In genomic region chr5:36301858-36302603, GRCh38 we compare ENCODE assay signal across 8 cellular contexts. TPM values are rescaled to one million over a fixed set of nuclear protein-coding genes. Genes with fewer than 3 reads are reported as not detected.
DNase-seq lines count a peak whose midpoint lies in the region; ATAC-seq, FAIRE-seq and TF ChIP-seq lines count a peak whose summit lies in the region.

Gene RANBP3L (minus strand): TSS chr5:36301902. CDS start chr5:36301416, 486 bp downstream.

- peak; percentile 46 for ATAC-seq in CD8-positive, alpha-beta T cell
- peak; percentile 45 for ATAC-seq in HG03565 (IDR thresholded peaks at IDR 0.05; ENCODE audit: unreplicated experiment)
- peak; percentile 71 to 83 (median 72) for ATAC-seq in right lobe of liver

- no peak within 1 kb of the TSS for H3K4me3 ChIP-seq in CD8-positive, alpha-beta T cell (ENCODE audit: low read depth, low read length)
- H3K4me3 ChIP-seq in right lobe of liver, result peak within 1 kb of the TSS; percentile 12 to 36 (median 31)
- peak within 1 kb of the TSS; percentile 53 to 57 for H3K4me3 ChIP-seq in tibial artery

- CTCF ChIA-PET in CD8-positive, alpha-beta T cell (lab: Charles Lee), result no interaction called here

- TF ChIP-seq POLR2A in right lobe of liver (IDR thresholded peaks at IDR 0.05) (no peak), GM12891 (IDR thresholded peaks at IDR 0.05; ENCODE audit: low read depth, low read length) (no peak)

- no peaks in the 10 kb centered on the region for H3K9me3 Mint-ChIP-seq in CD8-positive, alpha-beta T cell
- H3K9me3 Mint-ChIP-seq in brain, result peaks cover 0 to 3% (median 0%) of the 10 kb centered on the region in 5 experiments

- no peak for FAIRE-seq in GM12891 (lab: Jason Lieb, UNC)

- no peaks in the 10 kb centered on the region for H3K9me3 ChIP-seq in CD8-positive, alpha-beta T cell (ENCODE audit: low read length)
- H3K9me3 ChIP-seq in right lobe of liver (no peaks in the 10 kb centered on the region), tibial artery (no peaks in the 10 kb centered on the region)

- no peak within 1 kb of the TSS for H3K4me3 Mint-ChIP-seq in CD8-positive, alpha-beta T cell
- peak within 1 kb of the TSS; percentile 19 to 84 (median 73) for H3K4me3 Mint-ChIP-seq in brain

- WGBS in right lobe of liver (ENCODE audit: insufficient coverage, low coverage, low lambda C conversion rate, missing lambda C conversion rate), result 14% methylated on average over 5 of the region's 5 CpGs

- no peak for DNase-seq in CD8-positive, alpha-beta T cell
- peak in 2 of 3 donors; percentile 56 to 57 for DNase-seq in right lobe of liver
- DNase-seq in tibial artery, result no peak
- no peak for DNase-seq in cerebellum (ENCODE audit: low spot score)
- DNase-seq in GM12891 (ENCODE audit: insufficient read length, low spot score), result no peak
- DNase-seq in COLO668 (lab: John Stamatoyannopoulos, UW; ENCODE audit: unreplicated experiment), result no peak

- peaks cover 14% of the 10 kb centered on the region for H3K27me3 Mint-ChIP-seq in CD8-positive, alpha-beta T cell (ENCODE audit: low read depth)
- H3K27me3 Mint-ChIP-seq in brain, result peaks cover 6% of the 10 kb centered on the region

- H3K4me1 ChIP-seq in CD8-positive, alpha-beta T cell (ENCODE audit: insufficient read depth, low read length), result no peaks in the 10 kb centered on the region
- H3K4me1 ChIP-seq in right lobe of liver (peaks cover 0 to 47% (median 6%) of the 10 kb centered on the region in 4 donors), tibial artery (peaks cover 0 to 73% (median 14%) of the 10 kb centered on the region in 4 donors)

- no peak within 1 kb of the TSS for H3K27ac ChIP-seq in CD8-positive, alpha-beta T cell (ENCODE audit: low read depth, low read length)
- H3K27ac ChIP-seq in right lobe of liver (peak within 1 kb of the TSS; percentile 63 to 85 (median 81)), tibial artery (peak within 1 kb of the TSS; percentile 76 to 77)

- H3K27me3 ChIP-seq in CD8-positive, alpha-beta T cell (ENCODE audit: insufficient read depth, low read length), result no peaks in the 10 kb centered on the region
- H3K27me3 ChIP-seq in right lobe of liver, result no peaks in the 10 kb centered on the region
- H3K27me3 ChIP-seq in tibial artery, result no peaks in the 10 kb centered on the region

- peaks cover 5% of the 10 kb centered on the region for H3K4me1 Mint-ChIP-seq in CD8-positive, alpha-beta T cell (ENCODE audit: low read depth)
- H3K4me1 Mint-ChIP-seq in brain, result peaks cover 58% of the 10 kb centered on the region

- intact Hi-C loops in CD8-positive, alpha-beta T cell (cut with DNase I, micrococcal nuclease), result loop anchor here (10.0 kb wide), 2 partner anchors 217 to 227 kb away; no protein-coding TSS in a partner anchor
- intact Hi-C loops in right lobe of liver (cut with DNase I), result loop anchor here in 1 of 2 donors (5.0 kb wide), 1 partner anchor 60 kb away; the partner anchor contains the start of gene NADK2
- intact Hi-C loops in tibial artery (cut with DNase I; ENCODE audit: low total_unique reads), result loop anchor here (10.0 kb wide), 1 partner anchor 57 kb away; the partner anchor contains the start of gene NADK2

- no peak within 1 kb of the TSS for H3K27ac Mint-ChIP-seq in CD8-positive, alpha-beta T cell
- peak within 1 kb of the TSS; percentile 49 to 94 (median 88) for H3K27ac Mint-ChIP-seq in brain

- no peak for TF ChIP-seq CTCF in CD8-positive, alpha-beta T cell (IDR thresholded peaks at IDR 0.05)
- no peak for TF ChIP-seq CTCF in brain (conservative IDR thresholded peaks at IDR 0.05)
- TF ChIP-seq CTCF in right lobe of liver (IDR thresholded peaks at IDR 0.05), result no peak
- no peak for TF ChIP-seq CTCF in tibial artery (IDR thresholded peaks at IDR 0.05)

- no peaks in the 10 kb centered on the region for H3K36me3 ChIP-seq in CD8-positive, alpha-beta T cell (ENCODE audit: insufficient read depth, low read length)
- no peaks in the 10 kb centered on the region for H3K36me3 ChIP-seq in right lobe of liver
- H3K36me3 ChIP-seq in tibial artery, result no peaks in the 10 kb centered on the region

- POLR2A ChIA-PET in CD8-positive, alpha-beta T cell (lab: Charles Lee), result no interaction called here

- H3K36me3 Mint-ChIP-seq in CD8-positive, alpha-beta T cell, result no peaks in the 10 kb centered on the region
- no peaks in the 10 kb centered on the region for H3K36me3 Mint-ChIP-seq in brain

TF ChIP-seq in GM12891, 5 proteins besides CTCF, POLR2A, EP300 and RAD21:
- TF ChIP-seq POU2F2 (IDR thresholded peaks at IDR 0.05; ENCODE audit: low read depth, low read length) (no peak), SPI1 (IDR thresholded peaks at IDR 0.05; ENCODE audit: low read depth, low read length) (no peak), PAX5 (IDR thresholded peaks at IDR 0.05; ENCODE audit: insufficient read depth, low read length, severe bottlenecking) (no peak), POLR2AphosphoS5 (IDR thresholded peaks at IDR 0.05; ENCODE audit: low read depth, low read length) (no peak), TAF1 (IDR thresholded peaks at IDR 0.05; ENCODE audit: low read depth, low read length) (no peak)

RNA-seq across cellular contexts. Expression of gene RANBP3L, which starts in this region (rescaled TPM):
- not detected for total RNA-seq in CD8-positive, alpha-beta T cell
- polyA plus RNA-seq in brain (ENCODE audit: insufficient read depth, low read depth, low replicate concordance), result 2.5 TPM
- total RNA-seq in right lobe of liver, result 1 to 10 TPM in 4 of 6 experiments, under 1 TPM in 2; 0.22 to 5.0 (median 1.3) TPM
- total RNA-seq in cerebellum, result 8.0 TPM
- polyA plus RNA-seq in GM12891 (2012; ENCODE audit: low read depth, missing spikeins), result not detected

Comparison
In these comparisons a context has a peak if more than half of its experiments do, and no peak if none do; other contexts are left out.
1. Peak in ATAC-seq in CD8-positive, alpha-beta T cell; RNA of the gene not detected or under 1 TPM.
2. DNase-seq: peak in right lobe of liver (2 of 3); none in CD8-positive, alpha-beta T cell (0 of 7), tibial artery (0 of 2), cerebellum (single experiment), GM12891 (single experiment) and COLO668 (single experiment).
3. Peak in every context shown above with its lines, with median percentiles within 50 percentile points of each other: ATAC-seq.